In genomic region chr20:17502105-17502504, GRCh38 we compare ENCODE assay signal across 21 cellular contexts.
"Had no signal": no experiment of that assay in that cellular context is flagged by ENCODE, and none has a peak within 500 bp of the region (broad histone marks: within the 10 kb centered on the region; RNA-seq: fewer than 3 reads in every experiment).

No MANE protein-coding gene starts in this region.

- H3K9me3 ChIP-seq: colonic mucosa, heart left ventricle, ovary, right atrium auricular region, sigmoid colon, stomach, thoracic aorta, transverse colon had no signal

- H3K27ac ChIP-seq: colonic mucosa, heart left ventricle, ovary, right atrium auricular region, sigmoid colon, skin epidermis, stomach, thoracic aorta, transverse colon had no signal

- FAIRE-seq: kidney had no signal

- H3K27me3 ChIP-seq: colonic mucosa, heart left ventricle, ovary, right atrium auricular region, sigmoid colon, stomach, transverse colon had no signal

- H3K4me3 ChIP-seq: colonic mucosa, heart left ventricle, lung, ovary, right atrium auricular region, sigmoid colon, skin epidermis, stomach, thoracic aorta, transverse colon had no signal

- DNase-seq: cerebellar nuclear complex; colonic mucosa; effector CD4-positive, alpha-beta T cell; foreskin melanocyte; heart left ventricle; hippocampal formation; kidney; left cardiac atrium; left ventricle myocardium superior; mesenchymal stem cell; naive B cell; ovary; stimulated activated naive CD4-positive, alpha-beta T cell; stomach; substantia nigra; transverse colon had no signal

- H3K9me3 Mint-ChIP-seq: naive B cell had no signal

- H3K4me1 ChIP-seq: colonic mucosa had no signal

- ATAC-seq: heart left ventricle, left cardiac atrium, left ventricle myocardium superior had no signal

- H3K36me3 ChIP-seq: colonic mucosa, heart left ventricle, ovary, right atrium auricular region, sigmoid colon, stomach, thoracic aorta, transverse colon had no signal

- H3K4me3 Mint-ChIP-seq: naive B cell had no signal

- H3K36me3 Mint-ChIP-seq: naive B cell had no signal
